27 cellular contexts compared by ENCODE assay signal in the genomic region with DNA sequence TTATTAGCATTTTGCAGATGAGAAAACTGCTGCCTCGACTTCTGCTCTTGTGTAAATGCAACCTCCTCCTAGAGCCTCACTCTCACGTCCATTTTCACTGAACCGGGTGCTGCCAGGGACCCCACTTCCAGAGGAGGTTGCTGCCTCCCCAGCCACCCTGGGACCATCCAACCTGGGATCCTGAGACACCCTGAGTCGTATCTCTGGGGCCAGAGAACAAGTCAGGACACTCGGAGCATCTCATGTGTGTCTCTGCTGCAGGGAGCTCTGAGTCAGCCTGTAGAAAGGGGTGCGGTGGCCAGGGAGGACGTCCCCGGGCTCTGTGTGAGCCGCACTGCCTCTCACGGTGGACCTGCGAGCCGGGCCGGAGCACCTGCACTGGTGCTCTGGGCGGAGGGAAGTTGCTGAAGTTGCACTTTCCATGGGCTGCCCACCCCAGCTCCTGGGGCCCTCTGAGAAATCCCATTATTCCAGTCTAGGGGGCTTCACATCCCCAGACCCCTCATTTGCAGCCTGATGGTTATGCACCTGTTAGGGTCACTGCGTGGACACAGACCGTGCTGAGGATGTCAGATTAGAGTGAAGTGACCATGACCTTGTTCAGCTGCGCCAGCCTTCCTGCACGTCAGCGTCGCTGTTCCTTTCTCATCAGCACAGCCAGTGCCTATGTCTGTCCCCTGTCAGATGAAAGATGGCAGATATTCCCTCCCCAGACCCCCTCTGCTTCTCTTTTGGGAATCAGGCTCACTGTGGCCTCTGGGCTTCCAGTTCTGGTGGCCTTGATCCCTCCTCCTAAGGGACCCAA.
DNase-seq lines count a peak whose midpoint lies in the region; ATAC-seq and TF ChIP-seq lines count a peak whose summit lies in the region.
"Had no signal": no experiment of that assay in that cellular context is flagged by ENCODE, and none has a peak within 500 bp of the region (broad histone marks: within the 10 kb centered on the region; RNA-seq: fewer than 3 reads in every experiment).

No MANE protein-coding gene starts in this region.

- H3K9me3 ChIP-seq in breast epithelium = peaks cover 0 to 9% of the 10 kb centered on the region in 2 donors
- peaks cover 16% of the 10 kb centered on the region for H3K9me3 ChIP-seq in mammary epithelial cell (replicated peaks; ENCODE audit: insufficient read depth, low read length)
- no peaks in the 10 kb centered on the region for H3K9me3 ChIP-seq in gastroesophageal sphincter
- H3K9me3 ChIP-seq in sigmoid colon = no peaks in the 10 kb centered on the region
- no peaks in the 10 kb centered on the region for H3K9me3 ChIP-seq in vagina

- intact Hi-C loops in breast epithelium (cut with DNase I; ENCODE audit: low total_unique reads) (no loop called here), mammary epithelial cell (cut with micrococcal nuclease) (no loop called here), sigmoid colon (cut with DNase I) (loop anchor here (2.0 to 5.0 kb wide), 3 partner anchors 51 to 188 kb away; no protein-coding TSS in a partner anchor), vagina (cut with DNase I) (loop anchor here (5.0 kb wide), 1 partner anchor 228 kb away; a partner anchor contains a TSS)

- in situ Hi-C loops in mammary epithelial cell (cut with MboI; ENCODE audit: low sequenced_read_pairs in 2 of 2) = no loop called here

- H3K79me2 ChIP-seq in mammary epithelial cell (ENCODE audit: insufficient read depth, low read length) = no peaks in the 10 kb centered on the region

- dilution Hi-C loops in mammary epithelial cell (cut with HindIII; ENCODE audit: low sequenced_read_pairs) = no loop called here

- no peak for TF ChIP-seq CTCF in breast epithelium (IDR thresholded peaks at IDR 0.05)
- no peak for TF ChIP-seq CTCF in mammary epithelial cell (conservative IDR thresholded peaks at IDR 0.05 in 1 of 2, IDR thresholded peaks at IDR 0.05 in 1 of 2; ENCODE audit: extremely low read depth in 1 of 2, insufficient read depth in 1 of 2, low read depth in 1 of 2, low read length in 2 of 2)
- TF ChIP-seq CTCF in gastroesophageal sphincter (IDR thresholded peaks at IDR 0.05) = no peak
- no peak for TF ChIP-seq CTCF in sigmoid colon (IDR thresholded peaks at IDR 0.05)
- no peak for TF ChIP-seq CTCF in vagina (IDR thresholded peaks at IDR 0.05)

- no peaks in the 10 kb centered on the region for H4K20me1 ChIP-seq in mammary epithelial cell (ENCODE audit: insufficient read depth, low read length)

- H3K27me3 ChIP-seq in breast epithelium = no peaks in the 10 kb centered on the region
- peaks cover 2% of the 10 kb centered on the region for H3K27me3 ChIP-seq in mammary epithelial cell (ENCODE audit: insufficient read depth, low read length)
- H3K27me3 ChIP-seq in gastroesophageal sphincter = no peaks in the 10 kb centered on the region
- no peaks in the 10 kb centered on the region for H3K27me3 ChIP-seq in sigmoid colon
- H3K27me3 ChIP-seq in vagina = no peaks in the 10 kb centered on the region
- H3K27me3 ChIP-seq: brain microvascular endothelial cell had no signal

- CTCF ChIA-PET in mammary epithelial cell (lab: Charles Lee; ENCODE audit: low non-redundant PET) = no interaction called here

- BruUV-seq in mammary epithelial cell (replicated peaks; lab: Mats Ljungman, UMichigan) = no TSS peak

- H3K4me2 ChIP-seq in mammary epithelial cell (ENCODE audit: insufficient read depth, low read depth, low read length) = no peak overlapping the region
- H3K4me2 ChIP-seq: GM23338 had no signal

- H3K36me3 ChIP-seq in breast epithelium (no peaks in the 10 kb centered on the region), mammary epithelial cell (ENCODE audit: insufficient read depth, low read length) (no peaks in the 10 kb centered on the region), gastroesophageal sphincter (no peaks in the 10 kb centered on the region), sigmoid colon (no peaks in the 10 kb centered on the region), vagina (no peaks in the 10 kb centered on the region)
- H3K36me3 ChIP-seq: brain microvascular endothelial cell, WERI-Rb-1 had no signal

- no peak overlapping the region for H3K9ac ChIP-seq in mammary epithelial cell (ENCODE audit: insufficient read depth, low read length)

- H3K27ac ChIP-seq in breast epithelium (peak overlapping the region; percentile 86 to 92), mammary epithelial cell (ENCODE audit: insufficient read depth, low read depth, low read length) (no peak overlapping the region), gastroesophageal sphincter (peak overlapping the region; percentile 90 to 98 (median 94)), sigmoid colon (peak overlapping the region; percentile 88 to 96 (median 93)), vagina (peak overlapping the region; percentile 92)
- H3K27ac ChIP-seq: brain microvascular endothelial cell, psoas muscle, WERI-Rb-1 had no signal

- WGBS in mammary epithelial cell (ENCODE audit: low coverage, missing lambda C conversion rate) = 89% methylated on average over 16 of the region's 20 CpGs
- WGBS in gastroesophageal sphincter (ENCODE audit: low coverage in 1 of 2), 2 donors = 80 to 86% methylated on average over 1 to 7 of the region's 20 CpGs
- WGBS in sigmoid colon, 2 donors = 89 to 93% methylated on average over 20 of the region's 20 CpGs

- DNase-seq in breast epithelium (ENCODE audit: low spot score in 2 of 2) = no peak
- DNase-seq in mammary epithelial cell = no peak
- peak; percentile 53 for DNase-seq in sigmoid colon
- no peak for DNase-seq in vagina (ENCODE audit: extremely low spot score in 2 of 2)
- no peak for DNase-seq in D341Med (ENCODE audit: low spot score)
- DNase-seq in ureter (ENCODE audit: low spot score) = no peak
- DNase-seq: 8988T; activated CD4-positive, alpha-beta T cell treated with anti-CD3 and anti-CD28 coated beads, Interleukin-2, amount 50 U/mL, for 1 hour; activated naive CD4-positive, alpha-beta T cell treated with Interleukin-2 at 50 U/mL for 16 hours; amniotic stem cell; brain microvascular endothelial cell; CD4-positive, alpha-beta memory T cell; effector CD8-positive, alpha-beta T cell; erythroblast; foreskin fibroblast; NCI-H1048; NCI-H187 treated with DMSO at 0.1 percent for 48 hours; NCI-H2171 treated with DMSO at 0.1 percent for 48 hours; NCI-H69; psoas muscle; SIG-M5; stimulated activated naive CD4-positive, alpha-beta T cell treated with Interleukin-2 at 50 U/mL for 16 hours; trophoblast cell; WERI-Rb-1 had no signal

- peaks cover 0 to 7% of the 10 kb centered on the region in 2 donors for H3K4me1 ChIP-seq in breast epithelium
- no peaks in the 10 kb centered on the region for H3K4me1 ChIP-seq in mammary epithelial cell (ENCODE audit: insufficient read depth, low read length)
- H3K4me1 ChIP-seq in gastroesophageal sphincter = peaks cover 11 to 59% (median 40%) of the 10 kb centered on the region in 3 donors
- peaks cover 0 to 51% (median 42%) of the 10 kb centered on the region in 4 donors for H3K4me1 ChIP-seq in sigmoid colon
- peaks cover 31% of the 10 kb centered on the region for H3K4me1 ChIP-seq in vagina

- H3K4me3 ChIP-seq in breast epithelium (no peak overlapping the region), mammary epithelial cell (replicated peaks in 1 of 3; ENCODE audit: insufficient read depth in 1 of 3, low read depth in 2 of 3, low read length in 3 of 3) (no peak overlapping the region), gastroesophageal sphincter (no peak overlapping the region), sigmoid colon (no peak overlapping the region), vagina (no peak overlapping the region)
- H3K4me3 ChIP-seq: GM23338, psoas muscle had no signal

- ATAC-seq in gastroesophageal sphincter = no peak
- ATAC-seq in HG02938 (IDR thresholded peaks at IDR 0.05; ENCODE audit: unreplicated experiment) = no peak

- TF ChIP-seq POLR2A in breast epithelium (IDR thresholded peaks at IDR 0.05) (no peak), gastroesophageal sphincter (IDR thresholded peaks at IDR 0.05) (no peak), sigmoid colon (IDR thresholded peaks at IDR 0.05) (no peak), vagina (IDR thresholded peaks at IDR 0.05) (no peak)

- H2AFZ ChIP-seq in mammary epithelial cell (ENCODE audit: low read depth, low read length) = no peak overlapping the region
- H2AFZ ChIP-seq: GM23338 had no signal

- TF ChIP-seq EP300 in gastroesophageal sphincter (IDR thresholded peaks at IDR 0.05) (no peak), sigmoid colon (IDR thresholded peaks at IDR 0.05) (no peak)

Comparison
In these comparisons a context has a peak if more than half of its experiments do, and no peak if none do; other contexts are left out.
1. intact Hi-C loops: an anchor here in sigmoid colon (2.0 to 5.0 kb wide) and vagina (5.0 kb wide); none called in breast epithelium and mammary epithelial cell.